Comparison of ENCODE assay signal across 10 cellular contexts in genomic region chr4:23889368-23889767, GRCh38. TPM values are rescaled to one million over a fixed set of nuclear protein-coding genes. Genes with fewer than 3 reads are reported as not detected.
DNase-seq lines count a peak whose midpoint lies in the region; TF ChIP-seq lines count a peak whose summit lies in the region.
"Had no signal": no experiment of that assay in that cellular context is flagged by ENCODE, and none has a peak within 500 bp of the region (broad histone marks: within the 10 kb centered on the region; RNA-seq: fewer than 3 reads in every experiment).

No MANE protein-coding gene starts in this region.

- peaks cover 32% of the 10 kb centered on the region for H3K4me1 Mint-ChIP-seq in progenitor cell of endocrine pancreas (ENCODE audit: low read depth)

- H3K27ac ChIP-seq in SJSA1 (no peak overlapping the region), RWPE1 (no peak overlapping the region)
- H3K27ac ChIP-seq: epithelial cell of prostate had no signal

- TF ChIP-seq CTCF in BE2C (IDR thresholded peaks at IDR 0.05; ENCODE audit: low read depth, low read length), result no peak
- no peak for TF ChIP-seq CTCF in fibroblast of villous mesenchyme (IDR thresholded peaks at IDR 0.05; ENCODE audit: insufficient read depth, low read depth, low read length)
- TF ChIP-seq CTCF in progenitor cell of endocrine pancreas (IDR thresholded peaks at IDR 0.05; ENCODE audit: unreplicated experiment), result no peak
- no peak for TF ChIP-seq CTCF in RWPE1 (conservative IDR thresholded peaks at IDR 0.05; ENCODE audit: low read depth)
- TF ChIP-seq CTCF in GM13977 (IDR thresholded peaks at IDR 0.05; ENCODE audit: extremely low read depth, insufficient read depth, missing control alignments), result no peak

- in situ Hi-C loops in GM13977 (cut with MboI; ENCODE audit: low pct_unique_long_range_greater_than_20kb, low sequenced_read_pairs, unreplicated experiment), result no loop called here

- CTCF ChIA-PET in RWPE1 (lab: Yijun Ruan, JAX), result interaction anchor here (0.5 to 0.6 kb wide), 2 partner anchors 1799 to 1869 kb away, joined by 3 to 4 read pairs; no protein-coding TSS in a partner anchor

- POLR2A ChIA-PET in RWPE1 (lab: Yijun Ruan, JAX; ENCODE audit: low non-redundant PET), result no interaction called here

- H3K4me3 ChIP-seq in BE2C (ENCODE audit: low read depth, low read length) (peak overlapping the region; percentile 80), SJSA1 (peak overlapping the region; percentile 29), fibroblast of villous mesenchyme (ENCODE audit: low read depth, low read length) (peak overlapping the region; percentile 54)

- peaks cover 3% of the 10 kb centered on the region for H3K4me1 ChIP-seq in BE2C
- H3K4me1 ChIP-seq in SJSA1 (replicated peaks), result peaks cover 12% of the 10 kb centered on the region

- no peaks in the 10 kb centered on the region for H3K9me3 ChIP-seq in BE2C
- H3K9me3 ChIP-seq in SJSA1 (replicated peaks), result no peaks in the 10 kb centered on the region

- H3K36me3 ChIP-seq in BE2C (no peaks in the 10 kb centered on the region), SJSA1 (no peaks in the 10 kb centered on the region)

- H3K27me3 Mint-ChIP-seq in progenitor cell of endocrine pancreas, result peaks cover 51% of the 10 kb centered on the region

- no peaks in the 10 kb centered on the region for H3K9me3 Mint-ChIP-seq in progenitor cell of endocrine pancreas (ENCODE audit: low read depth)

- H3K4me3 Mint-ChIP-seq in progenitor cell of endocrine pancreas (ENCODE audit: low read depth), result peak overlapping the region; percentile 80

- no peak overlapping the region for H3K27ac Mint-ChIP-seq in progenitor cell of endocrine pancreas

- H3K36me3 Mint-ChIP-seq in progenitor cell of endocrine pancreas (ENCODE audit: insufficient read depth), result no peaks in the 10 kb centered on the region

- H3K27me3 ChIP-seq in BE2C, result no peaks in the 10 kb centered on the region
- H3K27me3 ChIP-seq in SJSA1 (replicated peaks), result no peaks in the 10 kb centered on the region

- DNase-seq in BE2C, result no peak
- DNase-seq in SJSA1 (ENCODE audit: low read depth in 1 of 2, low spot score in 2 of 2), result no peak
- no peak for DNase-seq in fibroblast of villous mesenchyme (ENCODE audit: low read depth)
- DNase-seq in progenitor cell of endocrine pancreas (ENCODE audit: low spot score, unreplicated experiment), result no peak
- DNase-seq in HuH-7 (ENCODE audit: low spot score), result no peak
- no peak for DNase-seq in stimulated activated naive CD4-positive, alpha-beta T cell treated with Interleukin-2 at 50 U/mL for 16 hours (lab: John Stamatoyannopoulos, UW)
- DNase-seq in RWPE1 (ENCODE audit: low spot score), result no peak
- no peak for DNase-seq in GM13977 (ENCODE audit: low spot score)
- DNase-seq: NCI-H2227 treated with DMSO at 0.1 percent for 48 hours had no signal

RNA-seq across cellular contexts. Expression of gene PPARGC1A, which starts 0.5 kb away (rescaled TPM):
- polyA plus RNA-seq in BE2C (2012; ENCODE audit: insufficient read depth, insufficient read length, low read depth), result 7.3 TPM
- 0.18 and 0.19 TPM in 2 replicates for total RNA-seq in SJSA1 (2014; rRNA removed; shearing (Covaris generic))
- total RNA-seq in fibroblast of villous mesenchyme (0.32 and 0.86 TPM in 2 replicates), progenitor cell of endocrine pancreas (0.93 and 3.7 TPM in 2 replicates)

Comparison
In these comparisons a context has a peak if more than half of its experiments do, and no peak if none do; other contexts are left out.
1. H3K4me3 ChIP-seq: peak in every context shown above with its lines; median percentile 80 in BE2C; 54 in fibroblast of villous mesenchyme; 29 in SJSA1.